Comparison of ENCODE assay signal across 17 cellular contexts in the genomic region with DNA sequence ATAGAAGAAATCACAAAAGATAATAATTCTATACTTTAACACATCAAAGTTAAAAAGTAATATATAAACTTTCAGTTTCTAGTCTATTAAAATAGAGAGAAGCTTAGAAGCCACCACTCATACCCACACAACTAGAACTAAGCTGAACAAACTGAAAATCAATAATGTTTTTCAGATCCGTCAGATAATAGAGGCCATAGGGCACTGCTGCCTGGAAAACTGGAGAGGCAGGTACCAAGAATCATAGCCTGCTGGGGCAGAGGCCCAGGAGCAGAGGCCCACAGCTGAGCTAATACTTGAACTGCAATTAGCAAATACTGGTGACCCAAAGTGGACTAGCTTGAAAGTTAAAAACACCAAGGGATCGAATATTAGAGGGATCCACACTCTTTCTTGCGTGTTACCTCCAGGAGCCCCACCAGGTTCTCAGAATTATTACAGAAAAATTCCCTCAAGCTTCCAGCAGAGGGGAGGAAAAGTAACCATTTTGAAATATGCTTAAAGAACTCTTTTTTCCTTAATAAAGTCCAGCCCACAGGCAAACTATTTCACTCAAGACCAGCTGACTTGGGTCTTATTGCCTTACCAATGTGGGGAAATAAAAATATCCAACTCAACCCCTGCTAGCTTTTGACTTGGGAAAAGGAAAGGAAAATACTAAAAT.
A peak's percentile ranks its signal among the peaks of the same experiment; 100 is the strongest.
DNase-seq lines count a peak whose midpoint lies in the region; ATAC-seq and TF ChIP-seq lines count a peak whose summit lies in the region.
"Had no signal": no experiment of that assay in that cellular context is flagged by ENCODE, and none has a peak within 500 bp of the region (broad histone marks: within the 10 kb centered on the region; RNA-seq: fewer than 3 reads in every experiment).

No MANE protein-coding gene starts in this region.

- no peak overlapping the region for H3K4me3 ChIP-seq in cardiac fibroblast (replicated peaks in 1 of 2; ENCODE audit: low read depth in 2 of 2, low read length in 2 of 2)
- H3K4me3 ChIP-seq in mesodermal cell (ENCODE audit: extremely low read depth, insufficient read depth, low read length, poor library complexity, severe bottlenecking): no peak overlapping the region
- H3K4me3 ChIP-seq: BLaER1, cardiac muscle cell, prostate gland had no signal

- WGBS in mesodermal cell (ENCODE audit: insufficient coverage in 2 of 2), 2 experiments: 29 to 71% methylated on average over 1 of the region's 3 CpGs

- CTCF ChIA-PET in Calu3 (lab: Charles Lee): interaction anchor here (0.7 to 2.1 kb wide), 18 partner anchors 9 to 773 kb away, joined by 3 to 10 read pairs (median 4); no protein-coding TSS in a partner anchor

- H3K9me3 ChIP-seq in mesodermal cell (ENCODE audit: control insufficient read depth, low read length): no peaks in the 10 kb centered on the region
- H3K9me3 ChIP-seq: BLaER1, prostate gland had no signal

- peaks cover 13% of the 10 kb centered on the region for H3K36me3 Mint-ChIP-seq in Calu3 (ENCODE audit: insufficient read depth, unreplicated experiment)
- H3K36me3 Mint-ChIP-seq: stimulated activated effector memory CD8-positive, alpha-beta T cell treated with anti-CD3 and anti-CD28 coated beads, Interleukin-12 subunit alpha, Interleukin-12 subunit beta, amount 100 ng/mL, for 72 hours had no signal

- BruUV-seq in Calu3 (replicated peaks; lab: Mats Ljungman, UMichigan): TSS peak; percentile 86

- peak; percentile 16 for TF ChIP-seq CTCF in Calu3 (IDR thresholded peaks at IDR 0.05; ENCODE audit: unreplicated experiment)
- peak; percentile 29 for TF ChIP-seq CTCF in cardiac fibroblast (IDR thresholded peaks at IDR 0.05; ENCODE audit: low read depth, low read length)

- peak; percentile 65 for ATAC-seq in HG03432 (IDR thresholded peaks at IDR 0.05; ENCODE audit: unreplicated experiment)
- no peak for ATAC-seq in GM21367 (IDR thresholded peaks at IDR 0.05; ENCODE audit: unreplicated experiment)
- no peak for ATAC-seq in GM18868 (IDR thresholded peaks at IDR 0.05; ENCODE audit: unreplicated experiment)
- ATAC-seq: stimulated activated effector memory CD8-positive, alpha-beta T cell treated with anti-CD3 and anti-CD28 coated beads, Interleukin-12 subunit alpha, Interleukin-12 subunit beta, amount 100 ng/mL, for 72 hours; T-helper 17 cell had no signal

- H3K27me3 Mint-ChIP-seq in Calu3 (ENCODE audit: unreplicated experiment): no peaks in the 10 kb centered on the region
- H3K27me3 Mint-ChIP-seq: T-helper 17 cell had no signal

- H3K27ac ChIP-seq in mesodermal cell (ENCODE audit: low read depth, low read length, severe bottlenecking): peak overlapping the region; percentile 31
- H3K27ac ChIP-seq: BLaER1, cardiac muscle cell, prostate gland had no signal

- H3K4me1 Mint-ChIP-seq in Calu3 (ENCODE audit: low read depth, unreplicated experiment): peaks cover 47% of the 10 kb centered on the region
- H3K4me1 Mint-ChIP-seq: stimulated activated effector memory CD8-positive, alpha-beta T cell treated with anti-CD3 and anti-CD28 coated beads, Interleukin-12 subunit alpha, Interleukin-12 subunit beta, amount 100 ng/mL, for 72 hours; T-helper 17 cell had no signal

- H3K4me3 Mint-ChIP-seq in Calu3 (ENCODE audit: low read depth, unreplicated experiment): no peak overlapping the region
- H3K4me3 Mint-ChIP-seq: stimulated activated effector memory CD8-positive, alpha-beta T cell treated with anti-CD3 and anti-CD28 coated beads, Interleukin-12 subunit alpha, Interleukin-12 subunit beta, amount 100 ng/mL, for 72 hours; T-helper 17 cell had no signal

- no peaks in the 10 kb centered on the region for H3K36me3 ChIP-seq in mesodermal cell (ENCODE audit: control insufficient read depth, insufficient read depth, low read length)
- H3K36me3 ChIP-seq: BLaER1, cardiac muscle cell, prostate gland had no signal

- DNase-seq in Calu3 (peak; percentile 86), cardiac fibroblast (ENCODE audit: low read depth in 2 of 2) (peak in 1 of 2 donors; percentile 14), HCEC 1CT (no peak), hepatic stellate cell (ENCODE audit: low spot score) (no peak)
- DNase-seq: activated CD4-positive, alpha-beta T cell treated with anti-CD3 and anti-CD28 coated beads, Interleukin-2, amount 50 U/mL, for 4 hours; midbrain; stimulated activated CD4-positive, alpha-beta T cell treated with anti-CD3 and anti-CD28 coated beads, Interleukin-2, amount 100 ng/mL, for 24 hours; T-helper 17 cell had no signal

- intact Hi-C loops in Calu3 (cut with micrococcal nuclease; ENCODE audit: unreplicated experiment): loop anchor here (1.0 to 10.0 kb wide), 8 partner anchors 44 to 392 kb away; no protein-coding TSS in a partner anchor

- H3K4me1 ChIP-seq in mesodermal cell (ENCODE audit: control insufficient read depth, insufficient read depth, low read length, poor library complexity, severe bottlenecking): no peaks in the 10 kb centered on the region
- H3K4me1 ChIP-seq: BLaER1, prostate gland had no signal

- peak overlapping the region; percentile 91 for H3K27ac Mint-ChIP-seq in Calu3 (ENCODE audit: unreplicated experiment)
- H3K27ac Mint-ChIP-seq: activated T-helper 2 cell treated with anti-CD3 and anti-CD28 coated beads, Interferon-gamma antibody, Interleukin-2, Interleukin-4, amounts not matched to agents 10 μg/mL and 5 μg/mL and 100 μg/mL, durations not matched to agents 14 hours and 24 hours and 36 hours; stimulated activated effector memory CD8-positive, alpha-beta T cell treated with anti-CD3 and anti-CD28 coated beads, Interleukin-12 subunit alpha, Interleukin-12 subunit beta, amount 100 ng/mL, for 72 hours; T-helper 17 cell had no signal

- H3K9me3 Mint-ChIP-seq in Calu3 (ENCODE audit: low read depth, unreplicated experiment): peaks cover 4% of the 10 kb centered on the region
